Comparison of ENCODE assay signal across 19 cellular contexts in genomic region chr3:147407495-147408179, GRCh38. TPM values are rescaled to one million over a fixed set of nuclear protein-coding genes. Genes with fewer than 3 reads are reported as not detected.
DNase-seq lines count a peak whose midpoint lies in the region; ATAC-seq and TF ChIP-seq lines count a peak whose summit lies in the region.
"Had no signal": no experiment of that assay in that cellular context is flagged by ENCODE, and none has a peak within 500 bp of the region (broad histone marks: within the 10 kb centered on the region; RNA-seq: fewer than 3 reads in every experiment).

No MANE protein-coding gene starts in this region.

- peak overlapping the region in 58 of 59 donors; percentile 45 to 99 (median 84) for H3K27ac ChIP-seq in dorsolateral prefrontal cortex
- no peak overlapping the region for H3K27ac ChIP-seq in neural progenitor cell
- H3K27ac ChIP-seq in tibial artery: no peak overlapping the region
- no peak overlapping the region for H3K27ac ChIP-seq in CD8-positive, alpha-beta T cell (ENCODE audit: low read depth, low read length)
- H3K27ac ChIP-seq: prostate gland, upper lobe of left lung, WERI-Rb-1 had no signal

- no peaks in the 10 kb centered on the region for H3K9me3 ChIP-seq in neural progenitor cell (ENCODE audit: low read depth)
- H3K9me3 ChIP-seq in tibial artery: no peaks in the 10 kb centered on the region
- H3K9me3 ChIP-seq in CD8-positive, alpha-beta T cell (ENCODE audit: low read length): no peaks in the 10 kb centered on the region
- H3K9me3 ChIP-seq: prostate gland, SK-N-SH, upper lobe of left lung had no signal

- CTCF ChIA-PET in CD8-positive, alpha-beta T cell (lab: Charles Lee): no interaction called here

- no peaks in the 10 kb centered on the region for H3K79me2 ChIP-seq in neural progenitor cell (ENCODE audit: low read depth)

- H3K27me3 ChIP-seq in dorsolateral prefrontal cortex: peaks cover 0 to 97% (median 66%) of the 10 kb centered on the region in 45 donors
- H3K27me3 ChIP-seq in neural progenitor cell: peaks cover 100% of the 10 kb centered on the region
- peaks cover 20 to 99% of the 10 kb centered on the region in 2 donors for H3K27me3 ChIP-seq in tibial artery
- peaks cover 40% of the 10 kb centered on the region for H3K27me3 ChIP-seq in CD8-positive, alpha-beta T cell (ENCODE audit: insufficient read depth, low read length)

- DNase-seq in T-helper 1 cell: no peak
- DNase-seq in M059J (ENCODE audit: low read depth): peak; percentile 34
- DNase-seq in dorsolateral prefrontal cortex: peak in 1 of 10 donors; percentile 22
- peak; percentile 50 for DNase-seq in neural progenitor cell (ENCODE audit: low spot score)
- no peak for DNase-seq in tibial artery
- no peak for DNase-seq in CD8-positive, alpha-beta T cell
- DNase-seq in MV-4-11 (lab: John Stamatoyannopoulos, UW): no peak
- DNase-seq: 8988T; KG1; mammary epithelial cell; NCI-H1694 treated with DMSO at 0.1 percent for 48 hours; SK-N-SH; stimulated activated CD8-positive, alpha-beta memory T cell treated with anti-CD3 and anti-CD28 coated beads, Interleukin-4, amount 100 ng/mL, for 48 hours; upper lobe of left lung; WERI-Rb-1 had no signal

- H3K9ac ChIP-seq in neural progenitor cell: no peak overlapping the region

- peaks cover 8% of the 10 kb centered on the region for H3K36me3 Mint-ChIP-seq in T-helper 1 cell treated with Interleukin-12 subunit alpha and Interleukin-12 subunit beta and Interleukin-4 antibody, amounts not matched to agents 30 μg/mL and 1 μg/mL, for 36 hours (ENCODE audit: low read depth)
- H3K36me3 Mint-ChIP-seq in neural progenitor cell: peaks cover 32% of the 10 kb centered on the region
- H3K36me3 Mint-ChIP-seq in CD8-positive, alpha-beta T cell: no peaks in the 10 kb centered on the region

- H3K4me1 ChIP-seq in neural progenitor cell: peaks cover 25% of the 10 kb centered on the region
- H3K4me1 ChIP-seq in tibial artery: peaks cover 0 to 48% (median 25%) of the 10 kb centered on the region in 4 donors
- peaks cover 14% of the 10 kb centered on the region for H3K4me1 ChIP-seq in CD8-positive, alpha-beta T cell (ENCODE audit: insufficient read depth, low read length)
- H3K4me1 ChIP-seq: prostate gland had no signal

- H3K36me3 ChIP-seq in neural progenitor cell: no peaks in the 10 kb centered on the region
- H3K36me3 ChIP-seq in tibial artery: no peaks in the 10 kb centered on the region
- H3K36me3 ChIP-seq in CD8-positive, alpha-beta T cell (ENCODE audit: insufficient read depth, low read length): no peaks in the 10 kb centered on the region
- H3K36me3 ChIP-seq: prostate gland, upper lobe of left lung had no signal

- peak overlapping the region; percentile 82 for H3K27ac Mint-ChIP-seq in T-helper 1 cell treated with Interleukin-12 subunit alpha and Interleukin-12 subunit beta and Interleukin-4 antibody, amounts not matched to agents 30 μg/mL and 1 μg/mL, for 36 hours
- H3K27ac Mint-ChIP-seq in neural progenitor cell: peak overlapping the region; percentile 100
- no peak overlapping the region for H3K27ac Mint-ChIP-seq in CD8-positive, alpha-beta T cell

- H3K4me1 Mint-ChIP-seq in T-helper 1 cell treated with Interleukin-12 subunit alpha and Interleukin-12 subunit beta and Interleukin-4 antibody, amounts not matched to agents 30 μg/mL and 1 μg/mL, for 36 hours (ENCODE audit: low read depth): peaks cover 5% of the 10 kb centered on the region
- H3K4me1 Mint-ChIP-seq in neural progenitor cell: peaks cover 52% of the 10 kb centered on the region
- H3K4me1 Mint-ChIP-seq in CD8-positive, alpha-beta T cell (ENCODE audit: low read depth): peaks cover 26% of the 10 kb centered on the region

- peaks cover 82% of the 10 kb centered on the region for H3K27me3 Mint-ChIP-seq in T-helper 1 cell treated with Interleukin-12 subunit alpha and Interleukin-12 subunit beta and Interleukin-4 antibody, amounts not matched to agents 30 μg/mL and 1 μg/mL, for 36 hours (ENCODE audit: low read depth)
- H3K27me3 Mint-ChIP-seq in neural progenitor cell (ENCODE audit: insufficient read depth, low read depth): peaks cover 49% of the 10 kb centered on the region
- H3K27me3 Mint-ChIP-seq in CD8-positive, alpha-beta T cell (ENCODE audit: low read depth): peaks cover 68% of the 10 kb centered on the region

- peaks cover 43% of the 10 kb centered on the region for H3F3A ChIP-seq in neural progenitor cell (ENCODE audit: low read depth)

- peaks cover 96% of the 10 kb centered on the region for H4K20me1 ChIP-seq in neural progenitor cell (ENCODE audit: low read depth)

- peaks cover 13% of the 10 kb centered on the region for H3K9me3 Mint-ChIP-seq in T-helper 1 cell treated with Interleukin-12 subunit alpha and Interleukin-12 subunit beta and Interleukin-4 antibody, amounts not matched to agents 30 μg/mL and 1 μg/mL, for 36 hours
- peaks cover 19% of the 10 kb centered on the region for H3K9me3 Mint-ChIP-seq in neural progenitor cell
- peaks cover 4% of the 10 kb centered on the region for H3K9me3 Mint-ChIP-seq in CD8-positive, alpha-beta T cell

- no peak overlapping the region for H2AFZ ChIP-seq in neural progenitor cell (replicated peaks)

- no peak for ATAC-seq in CD8-positive, alpha-beta T cell
- ATAC-seq: esophagus mucosa had no signal

- POLR2A ChIA-PET in CD8-positive, alpha-beta T cell (lab: Charles Lee): no interaction called here

- H3K4me3 ChIP-seq in dorsolateral prefrontal cortex: peak overlapping the region; percentile 44 to 80 (median 67)
- peak overlapping the region; percentile 37 for H3K4me3 ChIP-seq in neural progenitor cell
- no peak overlapping the region for H3K4me3 ChIP-seq in tibial artery
- H3K4me3 ChIP-seq in CD8-positive, alpha-beta T cell (ENCODE audit: low read depth, low read length): no peak overlapping the region
- H3K4me3 ChIP-seq: prostate gland, upper lobe of left lung had no signal

- H3K4me3 Mint-ChIP-seq in T-helper 1 cell treated with Interleukin-12 subunit alpha and Interleukin-12 subunit beta and Interleukin-4 antibody, amounts not matched to agents 30 μg/mL and 1 μg/mL, for 36 hours: no peak overlapping the region
- H3K4me3 Mint-ChIP-seq in neural progenitor cell: peak overlapping the region; percentile 99
- H3K4me3 Mint-ChIP-seq in CD8-positive, alpha-beta T cell: no peak overlapping the region

- intact Hi-C loops in dorsolateral prefrontal cortex (cut with DNase I): loop anchor here in 1 of 2 donors (10.0 kb wide), 1 partner anchor 537 kb away; no protein-coding TSS in a partner anchor
- intact Hi-C loops in tibial artery (cut with DNase I; ENCODE audit: low total_unique reads): no loop called here
- intact Hi-C loops in CD8-positive, alpha-beta T cell (cut with DNase I, micrococcal nuclease): no loop called here

- H3K4me2 ChIP-seq in neural progenitor cell: peak overlapping the region; percentile 67

- no peak for TF ChIP-seq CTCF in dorsolateral prefrontal cortex (IDR thresholded peaks at IDR 0.05 in 54 of 56, conservative IDR thresholded peaks at IDR 0.05 in 2 of 56; ENCODE audit: low read depth in 1 of 56, partially characterized antibody in 56 of 56)
- no peak for TF ChIP-seq CTCF in neural progenitor cell (IDR thresholded peaks at IDR 0.05)
- no peak for TF ChIP-seq CTCF in tibial artery (IDR thresholded peaks at IDR 0.05)
- no peak for TF ChIP-seq CTCF in CD8-positive, alpha-beta T cell (IDR thresholded peaks at IDR 0.05)

RNA-seq across cellular contexts. Expression of gene ZIC4, which starts 1.3 kb away (rescaled TPM):
- 0.02 TPM in 1 of 2 replicates, not detected in the other for total RNA-seq in M059J (2014; rRNA removed; shearing (Covaris generic))
- total RNA-seq in dorsolateral prefrontal cortex (10 to 100 TPM in 8 of 120 experiments, 1 to 10 TPM in 112; 1.5 to 13.5 (median 4.8) TPM), neural progenitor cell (ENCODE audit: low replicate concordance) (0.25 and 0.64 TPM in 2 replicates)
- total RNA-seq in CD8-positive, alpha-beta T cell: not detected
- total RNA-seq: cardiac septum, esophagus mucosa, prostate gland, upper lobe of left lung had no signal

RNA-seq across cellular contexts. Expression of gene ZIC1, which starts 1.5 kb away (rescaled TPM):
- total RNA-seq in M059J (2014; rRNA removed; shearing (Covaris generic)): 7.9 and 10.5 TPM in 2 replicates
- 100 to 1,000 TPM in 1 of 120 experiments, 10 to 100 TPM in 119; 17.4 to 211 (median 34.4) TPM for total RNA-seq in dorsolateral prefrontal cortex
- total RNA-seq in neural progenitor cell (ENCODE audit: low replicate concordance): 0.56 and 0.84 TPM in 2 replicates
- not detected for total RNA-seq in CD8-positive, alpha-beta T cell
- total RNA-seq: cardiac septum, prostate gland, upper lobe of left lung had no signal

Comparison
In these comparisons a context has a peak if more than half of its experiments do, and no peak if none do; other contexts are left out.
1. DNase-seq: peak in M059J (single experiment) and neural progenitor cell (single experiment); none in T-helper 1 cell (0 of 5), tibial artery (0 of 2), CD8-positive, alpha-beta T cell (0 of 7) and MV-4-11 (single experiment).
2. H3K27ac ChIP-seq: peak in dorsolateral prefrontal cortex (58 of 59); none in neural progenitor cell (single experiment), tibial artery (0 of 2) and CD8-positive, alpha-beta T cell (single experiment).
3. H3K4me3 ChIP-seq: peak in dorsolateral prefrontal cortex (59 of 59) and neural progenitor cell (single experiment); none in tibial artery (0 of 2) and CD8-positive, alpha-beta T cell (single experiment).